ENCODE assay signal across 9 cellular contexts in genomic region chr10:100934084-100934659, GRCh38. TPM values are rescaled to one million over a fixed set of nuclear protein-coding genes. Genes with fewer than 3 reads are reported as not detected.
A peak's percentile ranks its signal among the peaks of the same experiment; 100 is the strongest.
DNase-seq lines count a peak whose midpoint lies in the region; ATAC-seq, FAIRE-seq and TF ChIP-seq lines count a peak whose summit lies in the region.
"Had no signal": no experiment of that assay in that cellular context is flagged by ENCODE, and none has a peak within 500 bp of the region (broad histone marks: within the 10 kb centered on the region; RNA-seq: fewer than 3 reads in every experiment).

No MANE protein-coding gene starts in this region.

- peak; percentile 12 for DNase-seq in GDM1 (lab: John Stamatoyannopoulos, UW)
- no peak for DNase-seq in GM12878 (ENCODE audit: low read depth, low spot score)
- no peak for DNase-seq in left ventricle myocardium superior
- no peak for DNase-seq in GF-D8 (lab: John Stamatoyannopoulos, UW)

- TF ChIP-seq EP300 in Ishikawa (IDR thresholded peaks at IDR 0.05; ENCODE audit: borderline replicate concordance) (no peak), GM12878 (IDR thresholded peaks at IDR 0.05; ENCODE audit: borderline replicate concordance in 1 of 2, control insufficient read depth in 1 of 2, low read depth in 2 of 2, low read length in 2 of 2) (no peak)

- intact Hi-C loops in GM12878 (cut with micrococcal nuclease; ENCODE audit: unreplicated experiment) = no loop called here
- intact Hi-C loops in left ventricle myocardium superior (cut with micrococcal nuclease) = no loop called here

- FAIRE-seq in GM12878 (lab: Jason Lieb, UNC) = no peak

- no peaks in the 10 kb centered on the region for H3K4me1 ChIP-seq in GM12878 (ENCODE audit: control insufficient read depth, insufficient read depth, low read length)

- CTCF ChIA-PET in GM12878 (lab: Yijun Ruan, JAX) = interaction anchor here (1.0 to 1.4 kb wide), 6 partner anchors 9 to 45 kb away, joined by 3 to 5 read pairs (median 4); no protein-coding TSS in a partner anchor

- peaks cover 5% of the 10 kb centered on the region for H3K4me1 Mint-ChIP-seq in nephron

- no peaks in the 10 kb centered on the region for H3K9me3 Mint-ChIP-seq in nephron

- WGBS in GM12878 (ENCODE audit: insufficient coverage, insufficient replicate concordance, low lambda C conversion rate, missing lambda C conversion rate) = 100% methylated on average over 3 of the region's 3 CpGs

- RAD21 ChIA-PET in GM12878 (lab: Charles Lee; ENCODE audit: unreplicated experiment) = no interaction called here

- TF ChIP-seq CTCF in GM12878 (IDR thresholded peaks at IDR 0.05 in 2 of 3, conservative IDR thresholded peaks at IDR 0.05 in 1 of 3; ENCODE audit: control insufficient read depth in 2 of 3, extremely low read depth in 1 of 3, insufficient read depth in 1 of 3, low read depth in 3 of 3, low read length in 3 of 3) (peak; percentile 32 to 53 (median 41); a peak in 5 of 6 replicates), nephron (IDR thresholded peaks at IDR 0.05; ENCODE audit: unreplicated experiment in 3 of 3) (peak; percentile 22 to 31 (median 26))

- H3K4me3 ChIP-seq in GM12878 = no peak overlapping the region

- peaks cover 0 to 35% of the 10 kb centered on the region in 2 experiments; a peak in 3 of 4 replicates for H3K36me3 ChIP-seq in GM12878 (ENCODE audit: control insufficient read depth in 2 of 2, insufficient read depth in 2 of 2, low read length in 1 of 2)

- peaks cover 51% of the 10 kb centered on the region for H3K36me3 Mint-ChIP-seq in nephron (ENCODE audit: low read depth)

- H3K27me3 Mint-ChIP-seq in nephron (ENCODE audit: low read depth) = peaks cover 4% of the 10 kb centered on the region
- H3K27me3 Mint-ChIP-seq: activated naive CD8-positive, alpha-beta T cell had no signal

- H3K4me2 ChIP-seq in GM12878 (ENCODE audit: control insufficient read depth, insufficient read depth) = no peak overlapping the region

- H4K20me1 ChIP-seq in GM12878 (ENCODE audit: control insufficient read depth, insufficient read depth) = no peaks in the 10 kb centered on the region

- H3K4me3 Mint-ChIP-seq in nephron = no peak overlapping the region
- H3K4me3 Mint-ChIP-seq: activated naive CD8-positive, alpha-beta T cell had no signal

- POLR2A ChIA-PET in GM12878 (lab: Charles Lee) = interaction anchor here (0.5 kb wide), 1 partner anchor 40 kb away, joined by 5 read pairs; no protein-coding TSS in a partner anchor

- H3K27ac ChIP-seq in GM12878 (ENCODE audit: control insufficient read depth, insufficient read depth) = no peak overlapping the region

- BruUV-seq in GM12878 (replicated peaks; lab: Mats Ljungman, UMichigan) = no TSS peak

- TF ChIP-seq RAD21 in Ishikawa (IDR thresholded peaks at IDR 0.05; ENCODE audit: low read depth) (peak; percentile 24), GM12878 (IDR thresholded peaks at IDR 0.05; ENCODE audit: insufficient read depth, low read depth, low read length) (no peak)

- no peak overlapping the region for H3K27ac Mint-ChIP-seq in nephron
- H3K27ac Mint-ChIP-seq: activated naive CD8-positive, alpha-beta T cell had no signal

- no peaks in the 10 kb centered on the region for H3K9me3 ChIP-seq in GM12878 (replicated peaks; ENCODE audit: control insufficient read depth, insufficient read depth, low read length)

- H3K79me2 ChIP-seq in GM12878 (ENCODE audit: control insufficient read depth, insufficient read depth, low read length) = no peaks in the 10 kb centered on the region

- in situ Hi-C loops in GM12878 (cut with MboI) = no loop called here

- no peak overlapping the region for H2AFZ ChIP-seq in GM12878 (ENCODE audit: control insufficient read depth, low read depth, low read length)

- no peak for TF ChIP-seq POLR2A in GM12878 (IDR thresholded peaks at IDR 0.05; ENCODE audit: low read depth, low read length)

- H3K27me3 ChIP-seq in GM12878 (replicated peaks in 1 of 2; ENCODE audit: control insufficient read depth in 2 of 2, insufficient read depth in 2 of 2, low read length in 1 of 2) = no peaks in the 10 kb centered on the region

- H3K9ac ChIP-seq in GM12878 (ENCODE audit: control insufficient read depth, insufficient read depth, low read length) = no peak overlapping the region

- ATAC-seq in GM12878 (peak; percentile 40; the same call in 1 of the 3 replicates), HG03175 (IDR thresholded peaks at IDR 0.05; ENCODE audit: unreplicated experiment) (no peak), GM21825 (IDR thresholded peaks at IDR 0.05; ENCODE audit: unreplicated experiment) (no peak), left ventricle myocardium superior (no peak)

- SMC1A ChIA-PET in GM12878 (lab: Charles Lee; ENCODE audit: uncharacterized antibody, unreplicated experiment) = interaction anchor here (1.0 kb wide), 1 partner anchor 13 kb away, joined by 4 read pairs; no protein-coding TSS in a partner anchor

RNA-seq across cellular contexts. Expression of gene SLF2, which starts 21.4 kb away (rescaled TPM):
- 160 and 169 TPM in 2 replicates for total RNA-seq in GM12878 (2013; cell fraction: nucleolus; rRNA removed)
- total RNA-seq in GM12878 (2014; rRNA removed) = 17.8 and 20.1 TPM in 2 replicates
- 25.2 and 26.3 TPM in 2 replicates for total RNA-seq in GM12878 (2014; rRNA removed; fragmentation: Illumina TruSeq; extraction: Trizol)
- total RNA-seq in GM12878 (2021) = 14.9 and 19.6 TPM in 2 replicates
- 5.7 TPM for polyA plus RNA-seq in GM12878 (2011; ENCODE audit: low read depth)
- polyA plus RNA-seq in GM12878 (2011; rRNA removed) = 18.1 and 26.7 TPM in 2 replicates
- polyA plus RNA-seq in GM12878 (2011; cell fraction: cytosol; rRNA removed) = 9.4 and 9.6 TPM in 2 replicates
- polyA plus RNA-seq in GM12878 (2011; cell fraction: nucleus; rRNA removed) = 21.0 and 24.1 TPM in 2 replicates
- 10.3 and 12.5 TPM in 2 replicates for polyA plus RNA-seq in GM12878 (2012)
- 17.0 and 22.9 TPM in 2 replicates for polyA plus RNA-seq in GM12878 (2014; fragmentation: Illumina TruSeq; extraction: Trizol)
- polyA plus RNA-seq in GM12878 (2014; fragmentation: Nextera tagmentation; extraction: Ambion mirVana) = 1 to 10 TPM; 3.0 to 3.1 TPM
- 12.8 and 13.1 TPM in 2 replicates for polyA plus RNA-seq in GM12878 (2014; rRNA removed)
- polyA plus RNA-seq in GM12878 (2016; fragmentation: Nextera tagmentation; extraction: Ambion mirVana) = 10 to 100 TPM; 21.3 to 22.0 TPM
- polyA minus RNA-seq in GM12878 (2011; rRNA and poly(A)+ RNA removed) = 20.8 and 21.3 TPM in 2 replicates
- polyA minus RNA-seq in GM12878 (2011; cell fraction: cytosol; rRNA and poly(A)+ RNA removed) = 11.4 and 15.2 TPM in 2 replicates
- 58.8 and 97.6 TPM in 2 replicates for polyA minus RNA-seq in GM12878 (2011; cell fraction: nucleus; rRNA and poly(A)+ RNA removed)
- 18.9 TPM for total RNA-seq in left ventricle myocardium superior

RNA-seq across cellular contexts. Expression of gene SEMA4G, which starts 35.1 kb away (rescaled TPM):
- 2.6 and 4.3 TPM in 2 replicates for total RNA-seq in GM12878 (2013; cell fraction: nucleolus; rRNA removed)
- total RNA-seq in GM12878 (2014; rRNA removed) (0.05 TPM in 1 of 2 replicates, not detected in the other), GM12878 (2014; rRNA removed; fragmentation: Illumina TruSeq; extraction: Trizol) (not detected in 2 replicates), GM12878 (2021) (0.19 and 0.23 TPM in 2 replicates), left ventricle myocardium superior (1.6 TPM)
- 6.5 TPM for polyA plus RNA-seq in GM12878 (2011; ENCODE audit: low read depth)
- polyA plus RNA-seq in GM12878 (2011; rRNA removed) (0.91 and 2.3 TPM in 2 replicates), GM12878 (2014; fragmentation: Illumina TruSeq; extraction: Trizol) (0.25 and 0.62 TPM in 2 replicates), GM12878 (2014; fragmentation: Nextera tagmentation; extraction: Ambion mirVana) (not detected), GM12878 (2014; rRNA removed) (0.09 and 0.22 TPM in 2 replicates), GM12878 (2016; fragmentation: Nextera tagmentation; extraction: Ambion mirVana) (under 1 TPM; 0.63 to 0.88 TPM)
- 2.0 and 2.7 TPM in 2 replicates for polyA plus RNA-seq in GM12878 (2011; cell fraction: cytosol; rRNA removed)
- 4.8 and 8.4 TPM in 2 replicates for polyA plus RNA-seq in GM12878 (2011; cell fraction: nucleus; rRNA removed)
- polyA plus RNA-seq in GM12878 (2012) = 2.2 and 2.3 TPM in 2 replicates
- polyA minus RNA-seq in GM12878 (2011; rRNA and poly(A)+ RNA removed) = 2.1 and 2.2 TPM in 2 replicates
- 0.42 and 0.67 TPM in 2 replicates for polyA minus RNA-seq in GM12878 (2011; cell fraction: cytosol; rRNA and poly(A)+ RNA removed)
- 0.60 and 1.9 TPM in 2 replicates for polyA minus RNA-seq in GM12878 (2011; cell fraction: nucleus; rRNA and poly(A)+ RNA removed)

RNA-seq across cellular contexts. Expression of gene MRPL43, which starts 53.1 kb away (rescaled TPM):
- 30.3 and 37.0 TPM in 2 replicates for total RNA-seq in GM12878 (2013; cell fraction: nucleolus; rRNA removed)
- total RNA-seq in GM12878 (2014; rRNA removed) = 74.8 and 84.7 TPM in 2 replicates
- 34.3 and 40.1 TPM in 2 replicates for total RNA-seq in GM12878 (2014; rRNA removed; fragmentation: Illumina TruSeq; extraction: Trizol)
- 58.6 and 65.5 TPM in 2 replicates for total RNA-seq in GM12878 (2021)
- polyA plus RNA-seq in GM12878 (2011; ENCODE audit: low read depth) = 30.0 TPM
- 39.3 and 64.7 TPM in 2 replicates for polyA plus RNA-seq in GM12878 (2011; rRNA removed)
- 79.2 and 143 TPM in 2 replicates for polyA plus RNA-seq in GM12878 (2011; cell fraction: cytosol; rRNA removed)
- 106 and 124 TPM in 2 replicates for polyA plus RNA-seq in GM12878 (2011; cell fraction: nucleus; rRNA removed)
- polyA plus RNA-seq in GM12878 (2012) = 67.6 and 72.0 TPM in 2 replicates
- polyA plus RNA-seq in GM12878 (2014; fragmentation: Illumina TruSeq; extraction: Trizol) = 15.9 and 24.8 TPM in 2 replicates
- 10 to 100 TPM; 16.6 to 24.2 TPM for polyA plus RNA-seq in GM12878 (2014; fragmentation: Nextera tagmentation; extraction: Ambion mirVana)
- 102 and 115 TPM in 2 replicates for polyA plus RNA-seq in GM12878 (2014; rRNA removed)
- 100 to 1,000 TPM; 101 to 108 TPM for polyA plus RNA-seq in GM12878 (2016; fragmentation: Nextera tagmentation; extraction: Ambion mirVana)
- 25.1 and 42.2 TPM in 2 replicates for polyA minus RNA-seq in GM12878 (2011; rRNA and poly(A)+ RNA removed)
- 20.7 and 27.8 TPM in 2 replicates for polyA minus RNA-seq in GM12878 (2011; cell fraction: cytosol; rRNA and poly(A)+ RNA removed)
- 30.9 and 40.5 TPM in 2 replicates for polyA minus RNA-seq in GM12878 (2011; cell fraction: nucleus; rRNA and poly(A)+ RNA removed)
- 55.9 TPM for total RNA-seq in left ventricle myocardium superior

RNA-seq across cellular contexts. Expression of gene TWNK, which starts 53.2 kb away (rescaled TPM):
- total RNA-seq in GM12878 (2013; cell fraction: nucleolus; rRNA removed) = 9.5 and 10.3 TPM in 2 replicates
- 19.3 and 20.4 TPM in 2 replicates for total RNA-seq in GM12878 (2014; rRNA removed)
- 14.0 and 17.2 TPM in 2 replicates for total RNA-seq in GM12878 (2014; rRNA removed; fragmentation: Illumina TruSeq; extraction: Trizol)
- 19.5 and 23.0 TPM in 2 replicates for total RNA-seq in GM12878 (2021)
- 12.9 TPM for polyA plus RNA-seq in GM12878 (2011; ENCODE audit: low read depth)
- polyA plus RNA-seq in GM12878 (2011; rRNA removed) = 13.7 and 16.9 TPM in 2 replicates
- polyA plus RNA-seq in GM12878 (2011; cell fraction: cytosol; rRNA removed) = 17.4 and 18.4 TPM in 2 replicates
- 15.9 and 18.3 TPM in 2 replicates for polyA plus RNA-seq in GM12878 (2011; cell fraction: nucleus; rRNA removed)
- 13.3 and 19.0 TPM in 2 replicates for polyA plus RNA-seq in GM12878 (2012)
- 32.4 and 32.8 TPM in 2 replicates for polyA plus RNA-seq in GM12878 (2014; fragmentation: Illumina TruSeq; extraction: Trizol)
- polyA plus RNA-seq in GM12878 (2014; fragmentation: Nextera tagmentation; extraction: Ambion mirVana) = 10 to 100 TPM; 13.6 to 19.0 TPM
- polyA plus RNA-seq in GM12878 (2014; rRNA removed) = 19.3 and 22.3 TPM in 2 replicates
- polyA plus RNA-seq in GM12878 (2016; fragmentation: Nextera tagmentation; extraction: Ambion mirVana) = 10 to 100 TPM; 14.4 to 16.6 TPM
- 17.1 and 19.5 TPM in 2 replicates for polyA minus RNA-seq in GM12878 (2011; rRNA and poly(A)+ RNA removed)
- 3.1 and 7.5 TPM in 2 replicates for polyA minus RNA-seq in GM12878 (2011; cell fraction: cytosol; rRNA and poly(A)+ RNA removed)
- polyA minus RNA-seq in GM12878 (2011; cell fraction: nucleus; rRNA and poly(A)+ RNA removed) = 5.9 and 12.2 TPM in 2 replicates
- 8.0 TPM for total RNA-seq in left ventricle myocardium superior
